ENCODE assay signal across 31 cellular contexts in genomic region chr3:74507691-74508090, GRCh38.
"Had no signal": no experiment of that assay in that cellular context is flagged by ENCODE, and none has a peak within 500 bp of the region (broad histone marks: within the 10 kb centered on the region; RNA-seq: fewer than 3 reads in every experiment).

No MANE protein-coding gene starts in this region.

- H3K79me2 ChIP-seq: parathyroid adenoma had no signal

- H3K4me1 Mint-ChIP-seq: naive B cell; naive thymus-derived CD8-positive, alpha-beta T cell; stimulated activated memory B cell treated with anti-CD40 and anti-IgM and Interleukin-4, amounts not matched to agents 10 μg/mL and 1 μg/mL and 100 μg/mL, for 72 hours; stimulated activated naive CD8-positive, alpha-beta T cell treated with anti-CD3 and anti-CD28 coated beads, Interleukin-15, amount 100 ng/mL, for 72 hours had no signal

- H3K9me3 ChIP-seq: neutrophil, ovary, right lobe of liver, sigmoid colon, suprapubic skin, testis, tibial artery, transverse colon, upper lobe of right lung, uterus had no signal

- H2AFZ ChIP-seq: parathyroid adenoma had no signal

- H3K9me3 Mint-ChIP-seq: nephron progenitor cell, neural crest cell, type B pancreatic cell had no signal

- H3K36me3 ChIP-seq: neutrophil, ovary, right lobe of liver, sigmoid colon, suprapubic skin, tibial artery, transverse colon, upper lobe of right lung, uterus had no signal

- H3K27me3 Mint-ChIP-seq: naive B cell; naive thymus-derived CD8-positive, alpha-beta T cell; natural killer cell treated with Interleukin-12 subunit alpha and Interleukin-12 subunit beta and Interleukin-15 and Interleukin-18, amount 100 ng/mL, for 72 hours; progenitor cell of endocrine pancreas; stimulated activated memory B cell treated with anti-CD40 and anti-IgM and Interleukin-4, amounts not matched to agents 10 μg/mL and 1 μg/mL and 100 μg/mL, for 72 hours; stimulated activated naive CD8-positive, alpha-beta T cell treated with anti-CD3 and anti-CD28 coated beads, Interleukin-15, amount 100 ng/mL, for 72 hours had no signal

- H3K27me3 ChIP-seq: neutrophil, ovary, right lobe of liver, sigmoid colon, suprapubic skin, testis, tibial artery, transverse colon, upper lobe of right lung, uterus had no signal

- H3K36me3 Mint-ChIP-seq: naive B cell; stimulated activated memory B cell treated with anti-CD40 and anti-IgM and Interleukin-4, amounts not matched to agents 10 μg/mL and 1 μg/mL and 100 μg/mL, for 72 hours; type B pancreatic cell had no signal

- H3K4me1 ChIP-seq: parathyroid adenoma, right lobe of liver, sigmoid colon, suprapubic skin, testis, tibial artery, transverse colon, upper lobe of right lung, uterus had no signal

- ATAC-seq: naive thymus-derived CD8-positive, alpha-beta T cell; natural killer cell treated with Interleukin-12 subunit alpha and Interleukin-12 subunit beta and Interleukin-15 and Interleukin-18, amount 100 ng/mL, for 72 hours; right cardiac atrium; right lobe of liver; stimulated activated memory B cell treated with anti-CD40 and anti-IgM and Interleukin-4, amounts not matched to agents 10 μg/mL and 1 μg/mL and 100 μg/mL, for 72 hours; stimulated activated naive CD8-positive, alpha-beta T cell treated with anti-CD3 and anti-CD28 coated beads, Interleukin-15, amount 100 ng/mL, for 72 hours; stimulated activated naive CD8-positive, alpha-beta T cell treated with anti-CD3 and anti-CD28 coated beads, Interleukin-15, Interleukin-2, amounts not matched to agents 100 U/mL and 50 U/mL, for 24 hours; upper lobe of right lung had no signal

- H3K27ac ChIP-seq: neutrophil, ovary, parathyroid adenoma, right lobe of liver, sigmoid colon, suprapubic skin, testis, tibial artery, transverse colon, upper lobe of right lung, uterus had no signal

- H3K4me3 ChIP-seq: ovary, right lobe of liver, sigmoid colon, suprapubic skin, testis, tibial artery, transverse colon, upper lobe of right lung, uterus had no signal

- H3K4me3 Mint-ChIP-seq: naive thymus-derived CD8-positive, alpha-beta T cell; natural killer cell treated with Interleukin-12 subunit alpha and Interleukin-12 subunit beta and Interleukin-15 and Interleukin-18, amount 100 ng/mL, for 72 hours; nephron progenitor cell; neural crest cell; stimulated activated memory B cell treated with anti-CD40 and anti-IgM and Interleukin-4, amounts not matched to agents 10 μg/mL and 1 μg/mL and 100 μg/mL, for 72 hours; stimulated activated naive CD8-positive, alpha-beta T cell treated with anti-CD3 and anti-CD28 coated beads, Interleukin-15, amount 100 ng/mL, for 72 hours; type B pancreatic cell had no signal

- H3K27ac Mint-ChIP-seq: naive thymus-derived CD8-positive, alpha-beta T cell; natural killer cell treated with Interleukin-12 subunit alpha and Interleukin-12 subunit beta and Interleukin-15 and Interleukin-18, amount 100 ng/mL, for 72 hours; nephron progenitor cell; progenitor cell of endocrine pancreas; stimulated activated memory B cell treated with anti-CD40 and anti-IgM and Interleukin-4, amounts not matched to agents 10 μg/mL and 1 μg/mL and 100 μg/mL, for 72 hours; stimulated activated naive CD8-positive, alpha-beta T cell treated with anti-CD3 and anti-CD28 coated beads, Interleukin-15, amount 100 ng/mL, for 72 hours; type B pancreatic cell had no signal

- DNase-seq: naive B cell; naive thymus-derived CD8-positive, alpha-beta T cell; nephron progenitor cell; nucleus accumbens; ovary; right lobe of liver; sigmoid colon; small intestine; stimulated activated CD4-positive, alpha-beta T cell treated with anti-CD3 and anti-CD28 coated beads, Interleukin-12 subunit alpha, Interleukin-12 subunit beta, amount 100 ng/mL, for 4 hours; stimulated activated CD4-positive, alpha-beta T cell treated with anti-CD3 and anti-CD28 coated beads, Interleukin-1b, Interleukin-23, amount 100 ng/mL, for 48 hours; stimulated activated CD4-positive, alpha-beta T cell treated with anti-CD3 and anti-CD28 coated beads, Interleukin-4, amount 100 ng/mL, for 1 hour; stimulated activated CD4-positive, alpha-beta T cell treated with anti-CD3 and anti-CD28 coated beads, Interleukin-4, amount 100 ng/mL, for 4 hours; stimulated activated CD8-positive, alpha-beta memory T cell treated with anti-CD3 and anti-CD28 coated beads, Interleukin-4, amount 100 ng/mL, for 48 hours; stimulated activated naive CD4-positive, alpha-beta T cell; stimulated activated naive CD8-positive, alpha-beta T cell treated with anti-CD3 and anti-CD28 coated beads, Interleukin-15, amount 100 ng/mL, for 72 hours; stimulated activated naive CD8-positive, alpha-beta T cell treated with anti-CD3 and anti-CD28 coated beads, Interleukin-15, Interleukin-2, amounts not matched to agents 100 U/mL and 50 U/mL, for 24 hours; substantia nigra; testis; tibial artery; transverse colon; upper lobe of right lung; uterus had no signal
